Comparison of ENCODE assay signal across 20 cellular contexts in genomic region chr10:114328876-114329275, GRCh38.
DNase-seq lines count a peak whose midpoint lies in the region; ATAC-seq, FAIRE-seq and TF ChIP-seq lines count a peak whose summit lies in the region.
"Had no signal": no experiment of that assay in that cellular context is flagged by ENCODE, and none has a peak within 500 bp of the region (broad histone marks: within the 10 kb centered on the region; RNA-seq: fewer than 3 reads in every experiment).

No MANE protein-coding gene starts in this region.

- ATAC-seq in gastrocnemius medialis: peak in 1 of 2 donors; percentile 87
- no peak for ATAC-seq in GM21786 (IDR thresholded peaks at IDR 0.05; ENCODE audit: unreplicated experiment)
- ATAC-seq in GM21825 (IDR thresholded peaks at IDR 0.05; ENCODE audit: unreplicated experiment): no peak
- ATAC-seq: activated CD8-positive, alpha-beta memory T cell treated with anti-CD3 and anti-CD28 coated beads, Interleukin-2, amount 10 ng/mL, durations not matched to agents 7 days and 5 days; activated T-helper 17 cell treated with anti-CD3 and anti-CD28 coated beads, Interleukin-2, amount 50 U/mL, for 72 hours; CD8-positive, alpha-beta T cell; foreskin keratinocyte; natural killer cell; T-cell had no signal

- intact Hi-C loops in esophagus muscularis mucosa (cut with DNase I) (no loop called here), kidney (cut with DNase I) (no loop called here), gastrocnemius medialis (cut with DNase I; ENCODE audit: low total_unique reads) (no loop called here), vagina (cut with DNase I) (no loop called here), ovary (cut with DNase I) (no loop called here)

- WGBS in esophagus muscularis mucosa: 59% methylated on average over 2 of the region's 6 CpGs
- 52 to 70% (median 68%) methylated on average over 6 of the region's 6 CpGs for WGBS in ovary, 3 donors

- no peak overlapping the region for H3K9ac ChIP-seq in kidney (ENCODE audit: low read length in 2 of 2)

- TF ChIP-seq CTCF in esophagus muscularis mucosa (IDR thresholded peaks at IDR 0.05) (no peak), kidney (IDR thresholded peaks at IDR 0.05; ENCODE audit: borderline replicate concordance, extremely low read depth, insufficient read depth) (no peak), gastrocnemius medialis (IDR thresholded peaks at IDR 0.05 in 4 of 5, conservative IDR thresholded peaks at IDR 0.05 in 1 of 5) (no peak), vagina (IDR thresholded peaks at IDR 0.05) (no peak), ovary (IDR thresholded peaks at IDR 0.05) (no peak)

- H3K27me3 ChIP-seq in esophagus muscularis mucosa: no peaks in the 10 kb centered on the region
- H3K27me3 ChIP-seq in gastrocnemius medialis: no peaks in the 10 kb centered on the region
- H3K27me3 ChIP-seq in vagina: no peaks in the 10 kb centered on the region
- H3K27me3 ChIP-seq in ovary: no peaks in the 10 kb centered on the region
- H3K27me3 ChIP-seq: foreskin keratinocyte had no signal

- in situ Hi-C loops in gastrocnemius medialis (cut with MboI; ENCODE audit: low sequenced_read_pairs in 4 of 4): no loop called here

- peak in 10 of 14 donors; percentile 7 to 66 (median 42) for DNase-seq in C1 segment of cervical spinal cord (lab: John Stamatoyannopoulos, UW)
- DNase-seq in esophagus muscularis mucosa (ENCODE audit: extremely low spot score): no peak
- DNase-seq in kidney: peak; percentile 82
- DNase-seq in gastrocnemius medialis: peak; percentile 37 to 42
- DNase-seq in vagina (ENCODE audit: extremely low spot score in 2 of 2): no peak
- no peak for DNase-seq in ovary
- DNase-seq: ACHN; activated CD4-positive, alpha-beta T cell treated with anti-CD3 and anti-CD28 coated beads, Interleukin-2, amount 10 ng/mL, durations not matched to agents 24 days and 14 days; activated CD8-positive, alpha-beta memory T cell treated with anti-CD3 and anti-CD28 coated beads, Interleukin-2, amount 10 ng/mL, durations not matched to agents 7 days and 5 days; CD8-positive, alpha-beta T cell; foreskin keratinocyte; natural killer cell; NCI-H146; NCI-H524 treated with DMSO at 0.1 percent for 48 hours; SIG-M5; T-cell had no signal

- TF ChIP-seq POLR2A in esophagus muscularis mucosa (IDR thresholded peaks at IDR 0.05; ENCODE audit: low read depth): no peak
- TF ChIP-seq POLR2A in gastrocnemius medialis (IDR thresholded peaks at IDR 0.05): no peak
- TF ChIP-seq POLR2A in vagina (IDR thresholded peaks at IDR 0.05): no peak
- no peak for TF ChIP-seq POLR2A in ovary (IDR thresholded peaks at IDR 0.05)

- H3K9me3 ChIP-seq in esophagus muscularis mucosa (no peaks in the 10 kb centered on the region), kidney (ENCODE audit: control insufficient read depth in 1 of 2, low read length in 2 of 2) (no peaks in the 10 kb centered on the region), gastrocnemius medialis (no peaks in the 10 kb centered on the region), vagina (no peaks in the 10 kb centered on the region), ovary (no peaks in the 10 kb centered on the region)

- TF ChIP-seq EP300 in esophagus muscularis mucosa (IDR thresholded peaks at IDR 0.05): no peak
- TF ChIP-seq EP300 in ovary (IDR thresholded peaks at IDR 0.05): no peak

- H3K4me1 ChIP-seq in esophagus muscularis mucosa (peaks cover 19 to 51% (median 30%) of the 10 kb centered on the region in 4 donors), kidney (ENCODE audit: control insufficient read depth in 1 of 2, insufficient read depth in 1 of 2, low read depth in 1 of 2, low read length in 2 of 2) (peaks cover 7% of the 10 kb centered on the region in 2 donors), gastrocnemius medialis (peaks cover 12 to 15% of the 10 kb centered on the region in 2 donors), vagina (peaks cover 37% of the 10 kb centered on the region), ovary (ENCODE audit: insufficient read depth) (peaks cover 9% of the 10 kb centered on the region)

- H3K4me3 ChIP-seq in esophagus muscularis mucosa (no peak overlapping the region), kidney (ENCODE audit: low read length in 2 of 2) (no peak overlapping the region), gastrocnemius medialis (no peak overlapping the region), vagina (no peak overlapping the region), ovary (no peak overlapping the region)

- H3K36me3 ChIP-seq in esophagus muscularis mucosa (peaks cover 0 to 13% (median 0%) of the 10 kb centered on the region in 4 donors), kidney (ENCODE audit: control insufficient read depth in 1 of 2, insufficient read depth in 2 of 2, low read length in 2 of 2) (peaks cover 0 to 4% of the 10 kb centered on the region in 2 donors), gastrocnemius medialis (no peaks in the 10 kb centered on the region), vagina (no peaks in the 10 kb centered on the region), ovary (no peaks in the 10 kb centered on the region)

- H3K27ac ChIP-seq in esophagus muscularis mucosa (replicated peaks in 1 of 4): peak overlapping the region in 3 of 4 donors; percentile 27 to 41 (median 29)
- H3K27ac ChIP-seq in kidney (ENCODE audit: low read depth in 2 of 2, low read length in 2 of 2): no peak overlapping the region
- no peak overlapping the region for H3K27ac ChIP-seq in gastrocnemius medialis
- no peak overlapping the region for H3K27ac ChIP-seq in vagina
- no peak overlapping the region for H3K27ac ChIP-seq in ovary
- H3K27ac ChIP-seq: foreskin keratinocyte had no signal

- no peak for FAIRE-seq in kidney (lab: Jason Lieb, UNC)
- FAIRE-seq: GM12892 had no signal

Comparison
In these comparisons a context has a peak if more than half of its experiments do, and no peak if none do; other contexts are left out.
1. DNase-seq: peak in C1 segment of cervical spinal cord (10 of 14), kidney (single experiment) and gastrocnemius medialis (2 of 2); none in esophagus muscularis mucosa (single experiment), vagina (0 of 2) and ovary (0 of 5).
2. H3K27ac ChIP-seq: peak in esophagus muscularis mucosa (3 of 4); none in kidney (0 of 2), gastrocnemius medialis (0 of 4), vagina (single experiment) and ovary (0 of 2).